In the genomic region with DNA sequence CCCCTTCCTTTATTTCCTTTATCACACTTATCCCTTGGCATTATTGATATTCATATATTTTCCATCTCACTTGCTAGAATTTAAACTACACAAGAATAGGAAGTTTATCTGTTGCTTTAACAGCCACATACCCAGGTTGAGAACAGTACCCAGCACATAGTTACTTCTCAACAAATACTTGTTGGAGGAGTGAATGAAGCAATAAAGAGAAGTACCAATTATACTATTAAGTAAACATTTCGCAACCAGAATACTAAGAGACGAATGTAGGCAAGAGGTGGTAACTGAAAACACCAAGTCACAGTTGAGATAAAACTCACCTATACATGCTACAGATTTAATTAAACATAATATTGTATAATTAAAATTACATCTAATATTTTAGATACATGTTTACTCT, we compare ENCODE assay signal across 21 cellular contexts.
"Had no signal": no experiment of that assay in that cellular context is flagged by ENCODE, and none has a peak within 500 bp of the region (broad histone marks: within the 10 kb centered on the region; RNA-seq: fewer than 3 reads in every experiment).

No MANE protein-coding gene starts in this region.

- H3K4me3 Mint-ChIP-seq: activated CD8-positive, alpha-beta memory T cell treated with anti-CD3 and anti-CD28 coated beads, Interleukin-2, amount 10 ng/mL, durations not matched to agents 7 days and 5 days; activated naive CD4-positive, alpha-beta T cell treated with anti-CD3 and anti-CD28 coated beads, Interleukin-2, amount 10 ng/mL, durations not matched to agents 7 days and 5 days; activated T-cell treated with anti-CD3 and anti-CD28 coated beads, Interleukin-2, amount 50 U/mL, for 24 hours; dendritic cell treated with granulocyte-macrophage colony-stimulating factor and Interleukin-4, amounts not matched to agents 40 ng/mL and 50 ng/mL, for 4 days; nephron had no signal

- H3K9me3 ChIP-seq: ascending aorta, breast epithelium, tibial nerve, vagina had no signal

- H3K36me3 Mint-ChIP-seq: activated CD8-positive, alpha-beta memory T cell treated with anti-CD3 and anti-CD28 coated beads, Interleukin-2, amount 10 ng/mL, durations not matched to agents 7 days and 5 days; activated naive CD4-positive, alpha-beta T cell treated with anti-CD3 and anti-CD28 coated beads, Interleukin-2, amount 10 ng/mL, durations not matched to agents 7 days and 5 days had no signal

- H3K27ac Mint-ChIP-seq: activated CD8-positive, alpha-beta memory T cell treated with anti-CD3 and anti-CD28 coated beads, Interleukin-2, amount 10 ng/mL, durations not matched to agents 7 days and 5 days; activated naive CD4-positive, alpha-beta T cell treated with anti-CD3 and anti-CD28 coated beads, Interleukin-2, amount 10 ng/mL, durations not matched to agents 7 days and 5 days; activated T-cell treated with anti-CD3 and anti-CD28 coated beads, Interleukin-2, amount 50 U/mL, for 24 hours; dendritic cell treated with granulocyte-macrophage colony-stimulating factor and Interleukin-4, amounts not matched to agents 40 ng/mL and 50 ng/mL, for 4 days; nephron had no signal

- DNase-seq: activated CD4-positive, alpha-beta T cell treated with anti-CD3 and anti-CD28 coated beads, Interleukin-2, amount 50 U/mL, for 48 hours; activated CD4-positive, CD25-positive, alpha-beta regulatory T cell treated with anti-CD3 and anti-CD28 coated beads, Interleukin-2, amount 50 U/mL, for 72 hours; activated CD8-positive, alpha-beta memory T cell treated with anti-CD3 and anti-CD28 coated beads, Interleukin-2, amount 10 ng/mL, durations not matched to agents 7 days and 5 days; activated naive CD4-positive, alpha-beta T cell treated with anti-CD3 and anti-CD28 coated beads, Interleukin-2, amount 10 ng/mL, durations not matched to agents 7 days and 5 days; activated T-cell treated with anti-CD3 and anti-CD28 coated beads, Interleukin-2, amount 50 U/mL, for 24 hours; effector memory CD4-positive, alpha-beta T cell; foreskin keratinocyte; glutamatergic neuron; occipital lobe; right cardiac atrium; small intestine; stimulated activated CD4-positive, alpha-beta T cell treated with anti-CD3 and anti-CD28 coated beads, Interleukin-4, amount 100 ng/mL, for 4 hours; stimulated activated CD8-positive, alpha-beta memory T cell treated with anti-CD3 and anti-CD28 coated beads, Interleukin-4, amount 100 ng/mL, for 48 hours; stimulated activated naive CD4-positive, alpha-beta T cell treated with Interleukin-2 at 50 U/mL for 16 hours; substantia nigra had no signal

- ATAC-seq: activated CD8-positive, alpha-beta memory T cell treated with anti-CD3 and anti-CD28 coated beads, Interleukin-2, amount 10 ng/mL, durations not matched to agents 7 days and 5 days; foreskin keratinocyte; right cardiac atrium had no signal

- H3K27ac ChIP-seq: ascending aorta, breast epithelium, foreskin keratinocyte, tibial nerve, vagina had no signal

- H3K27me3 ChIP-seq: ascending aorta, breast epithelium, foreskin keratinocyte, tibial nerve, vagina had no signal

- H3K36me3 ChIP-seq: ascending aorta, breast epithelium, tibial nerve, vagina had no signal

- H3K9me3 Mint-ChIP-seq: activated naive CD4-positive, alpha-beta T cell treated with anti-CD3 and anti-CD28 coated beads, Interleukin-2, amount 10 ng/mL, durations not matched to agents 7 days and 5 days had no signal

- H3K4me3 ChIP-seq: ascending aorta, breast epithelium, tibial nerve, vagina had no signal

- H3K27me3 Mint-ChIP-seq: activated CD8-positive, alpha-beta memory T cell treated with anti-CD3 and anti-CD28 coated beads, Interleukin-2, amount 10 ng/mL, durations not matched to agents 7 days and 5 days; activated naive CD4-positive, alpha-beta T cell treated with anti-CD3 and anti-CD28 coated beads, Interleukin-2, amount 10 ng/mL, durations not matched to agents 7 days and 5 days; activated T-cell treated with anti-CD3 and anti-CD28 coated beads, Interleukin-2, amount 50 U/mL, for 24 hours; dendritic cell treated with granulocyte-macrophage colony-stimulating factor and Interleukin-4, amounts not matched to agents 40 ng/mL and 50 ng/mL, for 4 days had no signal

- H3K4me1 ChIP-seq: ascending aorta, breast epithelium, foreskin keratinocyte, tibial nerve, vagina had no signal

- H3K4me1 Mint-ChIP-seq: activated CD8-positive, alpha-beta memory T cell treated with anti-CD3 and anti-CD28 coated beads, Interleukin-2, amount 10 ng/mL, durations not matched to agents 7 days and 5 days; activated naive CD4-positive, alpha-beta T cell treated with anti-CD3 and anti-CD28 coated beads, Interleukin-2, amount 10 ng/mL, durations not matched to agents 7 days and 5 days had no signal
